ENCODE assay signal across 10 cellular contexts in the genomic region with DNA sequence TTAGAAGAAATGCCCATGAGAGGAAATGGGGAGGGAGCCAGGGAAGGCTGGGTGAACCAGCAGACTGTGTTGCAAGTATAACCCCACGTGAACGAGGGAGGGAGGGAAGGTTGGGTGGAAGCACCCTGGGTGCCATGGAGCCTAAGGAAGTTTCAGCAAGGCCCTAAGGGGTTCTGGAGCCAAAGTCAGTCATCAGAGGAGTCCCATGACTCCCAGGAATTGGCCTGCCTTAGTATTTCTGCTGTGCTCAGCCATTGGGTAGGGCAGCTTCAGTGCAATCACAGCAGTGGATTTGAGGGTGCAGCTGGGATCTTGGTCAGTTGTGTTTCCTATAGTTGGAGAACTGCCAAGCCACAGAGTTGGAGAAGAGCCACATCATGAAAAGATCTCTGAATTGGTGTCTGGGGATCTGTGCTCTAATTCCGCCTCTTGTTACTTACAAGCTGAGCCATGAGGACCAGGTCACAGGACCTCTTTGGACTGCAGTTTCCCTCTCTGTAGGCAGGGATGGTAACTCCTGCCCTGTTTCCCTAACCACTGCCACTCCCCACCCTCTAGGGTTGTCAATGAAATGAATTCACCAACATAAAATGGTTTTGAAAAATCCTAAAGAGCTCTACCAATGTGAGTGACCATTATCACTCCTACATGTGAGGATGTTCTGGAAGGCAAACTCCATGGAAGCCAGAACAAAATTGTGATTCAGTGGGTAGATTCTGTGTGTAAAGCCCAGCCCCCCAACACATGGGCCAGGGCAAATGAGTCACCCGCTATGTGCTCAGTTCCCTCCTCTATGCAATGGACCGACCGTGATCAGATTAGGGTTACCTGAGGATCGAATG.
DNase-seq lines count a peak whose midpoint lies in the region; ATAC-seq, FAIRE-seq and TF ChIP-seq lines count a peak whose summit lies in the region.
"Had no signal": no experiment of that assay in that cellular context is flagged by ENCODE, and none has a peak within 500 bp of the region (broad histone marks: within the 10 kb centered on the region; RNA-seq: fewer than 3 reads in every experiment).

No MANE protein-coding gene starts in this region.

- H3K9me3 ChIP-seq in BLaER1 (0 out of 2 replicates have a peak, but pooled peaks cover 8% of the 10 kb centered on the region), endothelial cell of umbilical vein (replicated peaks; ENCODE audit: control insufficient read depth, insufficient read depth, low read length) (no peaks in the 10 kb centered on the region)

- no peak overlapping the region for H3K4me3 Mint-ChIP-seq in activated CD8-positive, alpha-beta T cell treated with anti-CD3 and anti-CD28 coated beads, Interleukin-2, amount 10 ng/mL, durations not matched to agents 7 days and 5 days
- H3K4me3 Mint-ChIP-seq: memory B cell had no signal

- H3K27me3 ChIP-seq in BLaER1 (no peaks in the 10 kb centered on the region), endothelial cell of umbilical vein (ENCODE audit: control insufficient read depth in 2 of 2, insufficient read depth in 2 of 2, low read length in 2 of 2) (peaks cover 0 to 1% of the 10 kb centered on the region in 2 experiments)

- intact Hi-C loops in endothelial cell of umbilical vein (cut with micrococcal nuclease): no loop called here

- CTCF ChIA-PET in endothelial cell of umbilical vein (lab: Charles Lee): no interaction called here
- CTCF ChIA-PET in activated CD8-positive, alpha-beta T cell treated with anti-CD3 and anti-CD28 coated beads, Interleukin-2, amount 10 ng/mL, durations not matched to agents 7 days and 5 days (lab: Charles Lee): no interaction called here

- DNase-seq in NB4 (ENCODE audit: low read depth) (peak; percentile 28), endothelial cell of umbilical vein (ENCODE audit: low read depth, low spot score) (peak; percentile 6), mucosa of gallbladder (ENCODE audit: low spot score) (peak; percentile 35), NCI-H1694 treated with DMSO at 0.1 percent for 48 hours (lab: John Stamatoyannopoulos, UW) (no peak), NCI-H2196 (lab: John Stamatoyannopoulos, UW; ENCODE audit: unreplicated experiment) (no peak)
- DNase-seq in activated CD8-positive, alpha-beta T cell treated with anti-CD3 and anti-CD28 coated beads, Interleukin-2, amount 10 ng/mL, durations not matched to agents 7 days and 5 days: no peak
- DNase-seq: DND-41 had no signal

- H3K9me1 ChIP-seq in endothelial cell of umbilical vein (replicated peaks; ENCODE audit: control insufficient read depth, extremely low read depth, insufficient read depth, low read length): no peaks in the 10 kb centered on the region

- H3K4me1 ChIP-seq in BLaER1 (peaks cover 33% of the 10 kb centered on the region), endothelial cell of umbilical vein (ENCODE audit: control insufficient read depth, extremely low read depth, insufficient read depth, low read length) (no peaks in the 10 kb centered on the region)

- FAIRE-seq in endothelial cell of umbilical vein (lab: Jason Lieb, UNC): no peak

- no peaks in the 10 kb centered on the region for H3K9me3 Mint-ChIP-seq in activated CD8-positive, alpha-beta T cell treated with anti-CD3 and anti-CD28 coated beads, Interleukin-2, amount 10 ng/mL, durations not matched to agents 7 days and 5 days (ENCODE audit: insufficient read depth)
- H3K9me3 Mint-ChIP-seq: memory B cell had no signal

- H3K4me1 Mint-ChIP-seq in activated CD8-positive, alpha-beta T cell treated with anti-CD3 and anti-CD28 coated beads, Interleukin-2, amount 10 ng/mL, durations not matched to agents 7 days and 5 days (ENCODE audit: low read depth): no peaks in the 10 kb centered on the region
- H3K4me1 Mint-ChIP-seq: memory B cell had no signal

- H4K20me1 ChIP-seq in BLaER1 (no peaks in the 10 kb centered on the region), endothelial cell of umbilical vein (replicated peaks; ENCODE audit: control insufficient read depth, extremely low read depth, insufficient read depth, low read length) (no peaks in the 10 kb centered on the region)

- no peaks in the 10 kb centered on the region for H3K27me3 Mint-ChIP-seq in activated CD8-positive, alpha-beta T cell treated with anti-CD3 and anti-CD28 coated beads, Interleukin-2, amount 10 ng/mL, durations not matched to agents 7 days and 5 days (ENCODE audit: low read depth)

- no peak for ATAC-seq in activated CD8-positive, alpha-beta T cell treated with anti-CD3 and anti-CD28 coated beads, Interleukin-2, amount 10 ng/mL, durations not matched to agents 7 days and 5 days
- no peak for ATAC-seq in HG02763 (IDR thresholded peaks at IDR 0.05; ENCODE audit: unreplicated experiment)

- peak overlapping the region; percentile 51 for H3K4me2 ChIP-seq in BLaER1
- no peak overlapping the region for H3K4me2 ChIP-seq in endothelial cell of umbilical vein (ENCODE audit: insufficient read depth, low read length)

- TF ChIP-seq CTCF in NB4 (IDR thresholded peaks at IDR 0.05; ENCODE audit: low read depth, low read length) (no peak), endothelial cell of umbilical vein (IDR thresholded peaks at IDR 0.05; ENCODE audit: extremely low read depth in 1 of 2, insufficient read depth in 1 of 2, low read depth in 1 of 2, low read length in 2 of 2) (no peak)

- H3K36me3 ChIP-seq in BLaER1 (no peaks in the 10 kb centered on the region), endothelial cell of umbilical vein (ENCODE audit: control insufficient read depth in 2 of 2, extremely low read depth in 1 of 2, insufficient read depth in 2 of 2, low read length in 2 of 2) (no peaks in the 10 kb centered on the region)

- dilution Hi-C loops in endothelial cell of umbilical vein (cut with MboI; ENCODE audit: extremely low pct_ligation_motif_present, low sequenced_read_pairs): no loop called here

- H3K36me3 Mint-ChIP-seq in activated CD8-positive, alpha-beta T cell treated with anti-CD3 and anti-CD28 coated beads, Interleukin-2, amount 10 ng/mL, durations not matched to agents 7 days and 5 days (ENCODE audit: low read depth): no peaks in the 10 kb centered on the region
- H3K36me3 Mint-ChIP-seq: memory B cell had no signal

- H3K9ac ChIP-seq in BLaER1 (no peak overlapping the region), endothelial cell of umbilical vein (replicated peaks; ENCODE audit: extremely low read depth, insufficient read depth, low read length) (no peak overlapping the region)

- TF ChIP-seq POLR2A in NB4 (IDR thresholded peaks at IDR 0.05; ENCODE audit: extremely low read depth, insufficient read length): no peak
- no peak for TF ChIP-seq POLR2A in endothelial cell of umbilical vein (IDR thresholded peaks at IDR 0.05; ENCODE audit: low read depth, low read length)

- no peak overlapping the region for H3K27ac Mint-ChIP-seq in activated CD8-positive, alpha-beta T cell treated with anti-CD3 and anti-CD28 coated beads, Interleukin-2, amount 10 ng/mL, durations not matched to agents 7 days and 5 days
- H3K27ac Mint-ChIP-seq: memory B cell had no signal

- no peak overlapping the region for H3K27ac ChIP-seq in BLaER1
- no peak overlapping the region for H3K27ac ChIP-seq in endothelial cell of umbilical vein (ENCODE audit: insufficient read depth, low read depth, low read length)

- BruUV-seq in endothelial cell of umbilical vein (replicated peaks; lab: Mats Ljungman, UMichigan): no TSS peak

- no peaks in the 10 kb centered on the region for H3K79me2 ChIP-seq in endothelial cell of umbilical vein (ENCODE audit: control insufficient read depth, insufficient read depth, low read length)

- POLR2A ChIA-PET in endothelial cell of umbilical vein (lab: Charles Lee): no interaction called here
- POLR2A ChIA-PET in activated CD8-positive, alpha-beta T cell treated with anti-CD3 and anti-CD28 coated beads, Interleukin-2, amount 10 ng/mL, durations not matched to agents 7 days and 5 days (lab: Charles Lee): interaction anchor here (0.6 kb wide), 1 partner anchor 138 kb away, joined by 3 read pairs; no protein-coding TSS in a partner anchor

- no peak overlapping the region for H2AFZ ChIP-seq in endothelial cell of umbilical vein (ENCODE audit: low read depth, low read length)

- H3K4me3 ChIP-seq in BLaER1: no peak overlapping the region
- H3K4me3 ChIP-seq in NB4 (ENCODE audit: low read depth, low read length): no peak overlapping the region
- H3K4me3 ChIP-seq in endothelial cell of umbilical vein (replicated peaks in 1 of 3; ENCODE audit: insufficient read depth in 1 of 3, low read depth in 1 of 3, low read length in 3 of 3): no peak overlapping the region

TF ChIP-seq in endothelial cell of umbilical vein, 7 proteins besides CTCF, POLR2A, EP300 and RAD21:
- TF ChIP-seq, protein P1, sequence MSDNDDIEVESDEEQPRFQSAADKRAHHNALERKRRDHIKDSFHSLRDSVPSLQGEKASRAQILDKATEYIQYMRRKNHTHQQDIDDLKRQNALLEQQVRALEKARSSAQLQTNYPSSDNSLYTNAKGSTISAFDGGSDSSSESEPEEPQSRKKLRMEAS (IDR thresholded peaks at IDR 0.05; ENCODE audit: insufficient read depth, insufficient read length): no peak
- TF ChIP-seq MYC (IDR thresholded peaks at IDR 0.05; ENCODE audit: low read depth, low read length) (no peak), GATA2 (IDR thresholded peaks at IDR 0.05; ENCODE audit: insufficient read depth, insufficient read length, low read depth, low read length) (no peak), FOS (IDR thresholded peaks at IDR 0.05; ENCODE audit: borderline replicate concordance, insufficient read depth, low read length) (no peak), POLR2AphosphoS5 (IDR thresholded peaks at IDR 0.05; ENCODE audit: insufficient read depth, low read depth, low read length) (no peak), JUN (IDR thresholded peaks at IDR 0.05; ENCODE audit: borderline replicate concordance, insufficient read depth, insufficient read length, low read depth) (no peak), EZH2 (IDR thresholded peaks at IDR 0.05; ENCODE audit: borderline replicate concordance, low read depth, low read length, severe bottlenecking) (no peak)

Comparison
In these comparisons a context has a peak if more than half of its experiments do, and no peak if none do; other contexts are left out.
1. DNase-seq: peak in NB4 (single experiment), endothelial cell of umbilical vein (single experiment) and mucosa of gallbladder (single experiment); none in NCI-H1694 treated with DMSO at 0.1 percent for 48 hours (single experiment), activated CD8-positive, alpha-beta T cell treated with anti-CD3 and anti-CD28 coated beads, Interleukin-2, amount 10 ng/mL, durations not matched to agents 7 days and 5 days (single experiment) and NCI-H2196 (single experiment).